ENCODE assay signal across 28 cellular contexts in genomic region chr1:209610378-209610905, GRCh38. TPM values are rescaled to one million over a fixed set of nuclear protein-coding genes. Genes with fewer than 3 reads are reported as not detected.
"Had no signal": no experiment of that assay in that cellular context is flagged by ENCODE, and none has a peak within 500 bp of the region (broad histone marks: within the 10 kb centered on the region; RNA-seq: fewer than 3 reads in every experiment).

No MANE protein-coding gene starts in this region.

- H3K36me3 Mint-ChIP-seq: stimulated activated naive B cell treated with anti-CD40 and anti-IgM and Interleukin-4, amounts not matched to agents 10 μg/mL and 1 μg/mL and 100 μg/mL, for 72 hours had no signal

- H3K27ac ChIP-seq: coronary artery, esophagus squamous epithelium, hepatocyte, parathyroid adenoma, spleen, thoracic aorta, transverse colon had no signal

- H3K27ac Mint-ChIP-seq: naive thymus-derived CD4-positive, alpha-beta T cell; nephron progenitor cell; stimulated activated naive B cell treated with anti-CD40 and anti-IgM and Interleukin-4, amounts not matched to agents 10 μg/mL and 1 μg/mL and 100 μg/mL, for 72 hours had no signal

- H3K9me3 ChIP-seq: esophagus squamous epithelium, spleen, thoracic aorta, transverse colon had no signal

- H3K9me3 Mint-ChIP-seq: naive thymus-derived CD4-positive, alpha-beta T cell; nephron progenitor cell; stimulated activated naive B cell treated with anti-CD40 and anti-IgM and Interleukin-4, amounts not matched to agents 10 μg/mL and 1 μg/mL and 100 μg/mL, for 72 hours had no signal

- ATAC-seq: left cardiac atrium; naive thymus-derived CD4-positive, alpha-beta T cell; sciatic nerve; stimulated activated naive B cell treated with anti-CD40 and anti-IgM and Interleukin-4, amounts not matched to agents 10 μg/mL and 1 μg/mL and 100 μg/mL, for 72 hours; stimulated activated naive CD8-positive, alpha-beta T cell treated with anti-CD3 and anti-CD28 coated beads, Interleukin-15, amount 100 ng/mL, for 72 hours had no signal

- H2AFZ ChIP-seq: hepatocyte, parathyroid adenoma had no signal

- H3K4me3 Mint-ChIP-seq: naive thymus-derived CD4-positive, alpha-beta T cell; nephron progenitor cell; stimulated activated naive B cell treated with anti-CD40 and anti-IgM and Interleukin-4, amounts not matched to agents 10 μg/mL and 1 μg/mL and 100 μg/mL, for 72 hours; stimulated activated naive CD8-positive, alpha-beta T cell treated with anti-CD3 and anti-CD28 coated beads, Interleukin-15, amount 100 ng/mL, for 72 hours had no signal

- H3K79me2 ChIP-seq: hepatocyte, parathyroid adenoma had no signal

- H3K4me1 Mint-ChIP-seq: nephron progenitor cell; stimulated activated naive CD8-positive, alpha-beta T cell treated with anti-CD3 and anti-CD28 coated beads, Interleukin-15, amount 100 ng/mL, for 72 hours had no signal

- H3K9ac ChIP-seq: parathyroid adenoma had no signal

- H3K4me2 ChIP-seq: hepatocyte had no signal

- DNase-seq: cerebellar nuclear complex; effector CD8-positive, alpha-beta T cell; esophagus squamous epithelium; foreskin fibroblast; head of caudate nucleus; kidney; left cardiac atrium; left ventricle myocardium superior; naive thymus-derived CD4-positive, alpha-beta T cell; nephron progenitor cell; spleen; stimulated activated CD4-positive, alpha-beta T cell treated with anti-CD3 and anti-CD28 coated beads, Interleukin-15, amount 100 ng/mL, for 24 hours; stimulated activated CD4-positive, alpha-beta T cell treated with anti-CD3 and anti-CD28 coated beads, Interleukin-1b, Interleukin-23, amount 100 ng/mL, for 48 hours; stimulated activated CD4-positive, alpha-beta T cell treated with anti-CD3 and anti-CD28 coated beads, Interleukin-4, amount 100 ng/mL, for 4 hours; stimulated activated naive B cell treated with anti-CD40 and anti-IgM and Interleukin-4, amounts not matched to agents 10 μg/mL and 1 μg/mL and 100 μg/mL, for 72 hours; stimulated activated naive CD8-positive, alpha-beta T cell treated with anti-CD3 and anti-CD28 coated beads, Interleukin-15, amount 100 ng/mL, for 72 hours; transverse colon had no signal

- H3K4me3 ChIP-seq: coronary artery, esophagus squamous epithelium, hepatocyte, lung, spleen, thoracic aorta, transverse colon had no signal

- H3K27me3 Mint-ChIP-seq: stimulated activated naive CD8-positive, alpha-beta T cell treated with anti-CD3 and anti-CD28 coated beads, Interleukin-15, amount 100 ng/mL, for 72 hours had no signal

- H3K27me3 ChIP-seq: esophagus squamous epithelium, hepatocyte, transverse colon had no signal

- H3K4me1 ChIP-seq: parathyroid adenoma, transverse colon had no signal

- H3K36me3 ChIP-seq: thoracic aorta, transverse colon had no signal

RNA-seq across cellular contexts. Expression of gene CAMK1G, which starts 26.9 kb away (rescaled TPM):
- total RNA-seq: dermis microvascular lymphatic vessel endothelial cell; left ventricle myocardium superior; mesenteric fat pad; naive thymus-derived CD4-positive, alpha-beta T cell; omental fat pad; pulmonary artery endothelial cell; skeletal muscle tissue; thoracic aorta; transverse colon had no signal
- polyA plus RNA-seq: naive thymus-derived CD4-positive, alpha-beta T cell had no signal
